In genomic region chr2:155301221-155301620, GRCh38 we compare ENCODE assay signal across 26 cellular contexts.
"Had no signal": no experiment of that assay in that cellular context is flagged by ENCODE, and none has a peak within 500 bp of the region (broad histone marks: within the 10 kb centered on the region; RNA-seq: fewer than 3 reads in every experiment).

No MANE protein-coding gene starts in this region.

- ATAC-seq: HepG2, Panc1, Right ventricle myocardium inferior, T-cell had no signal

- H3K9me3 ChIP-seq: MG63, SJSA1 had no signal

- H3K4me1 ChIP-seq: SJSA1 had no signal

- DNase-seq: IMR-90, Karpas-422, KG1, MG63, NCI-H1092, NCI-H1105 treated with DMSO at 0.1 percent for 48 hours, NCI-H1417 treated with DMSO at 0.1 percent for 48 hours, NCI-H146, NCI-H1694 treated with DMSO at 0.1 percent for 48 hours, NCI-H1930, NCI-H2081, NCI-H2107, NCI-H2227 treated with DMSO at 0.1 percent for 48 hours, NCI-H510A, NCI-H524 treated with DMSO at 0.1 percent for 48 hours, NCI-H69, NCI-H774, SHP77 treated with DMSO at 0.1 percent for 48 hours, SW 1271, T-cell had no signal

- H3K36me3 ChIP-seq: MG63, SJSA1 had no signal

- H3K27me3 ChIP-seq: MG63, SJSA1 had no signal

- H3K4me3 ChIP-seq: MG63, SJSA1, SK-N-MC had no signal

- H3K27ac ChIP-seq: RWPE1, SJSA1, SK-N-MC had no signal
